Comparison of ENCODE assay signal across 17 cellular contexts in genomic region chr6:52403086-52403485, GRCh38. TPM values are rescaled to one million over a fixed set of nuclear protein-coding genes. Genes with fewer than 3 reads are reported as not detected.
DNase-seq lines count a peak whose midpoint lies in the region; ATAC-seq, FAIRE-seq and TF ChIP-seq lines count a peak whose summit lies in the region.
"Had no signal": no experiment of that assay in that cellular context is flagged by ENCODE, and none has a peak within 500 bp of the region (broad histone marks: within the 10 kb centered on the region; RNA-seq: fewer than 3 reads in every experiment).

No MANE protein-coding gene starts in this region.

- no peak for TF ChIP-seq CTCF in HepG2 (CRISPR knock-in tag; IDR thresholded peaks at IDR 0.05)
- no peak for TF ChIP-seq CTCF in right lobe of liver (IDR thresholded peaks at IDR 0.05)
- TF ChIP-seq CTCF in brain (conservative IDR thresholded peaks at IDR 0.05), result no peak

- DNase-seq in HepG2 (ENCODE audit: low spot score) (no peak), right lobe of liver (no peak), aorta (no peak), AG08396 (ENCODE audit: low spot score) (no peak), RPMI8226 (no peak)
- DNase-seq in naive thymus-derived CD8-positive, alpha-beta T cell, result no peak
- DNase-seq: Karpas-422, NCI-H1092, NCI-H1417 treated with DMSO at 0.1 percent for 48 hours, NCI-H510A treated with DMSO at 0.1 percent for 48 hours, SJCRH30 had no signal

- CTCF ChIA-PET in HepG2 (lab: Yijun Ruan, JAX; ENCODE audit: low intra/inter-chr PET ratio, low total read pairs), result no interaction called here

- H3K27me3 ChIP-seq in HepG2 (ENCODE audit: control insufficient read depth in 1 of 2, insufficient read depth in 2 of 2, low read length in 2 of 2), result no peaks in the 10 kb centered on the region
- H3K27me3 ChIP-seq in right lobe of liver, result no peaks in the 10 kb centered on the region
- H3K27me3 ChIP-seq in aorta (ENCODE audit: control insufficient read depth in 1 of 2, insufficient read depth in 2 of 2, low read length in 1 of 2), result no peaks in the 10 kb centered on the region
- H3K27me3 ChIP-seq: Peyer's patch, SJCRH30 had no signal

- no TSS peak for BruUV-seq in HepG2 (replicated peaks; lab: Mats Ljungman, UMichigan)

- TF ChIP-seq POLR2A in HepG2 (IDR thresholded peaks at IDR 0.05; ENCODE audit: insufficient read depth in 1 of 2, low read depth in 2 of 2, low read length in 2 of 2) (no peak), right lobe of liver (IDR thresholded peaks at IDR 0.05) (no peak)

- no peak overlapping the region for H2AFZ ChIP-seq in HepG2 (ENCODE audit: low read length)

- H3K4me1 Mint-ChIP-seq in brain, result peaks cover 13% of the 10 kb centered on the region
- peaks cover 38 to 73% (median 52%) of the 10 kb centered on the region in 4 donors for H3K4me1 Mint-ChIP-seq in naive thymus-derived CD8-positive, alpha-beta T cell

- H3K36me3 Mint-ChIP-seq in brain, result peaks cover 22% of the 10 kb centered on the region
- H3K36me3 Mint-ChIP-seq in naive thymus-derived CD8-positive, alpha-beta T cell, result peaks cover 10 to 34% (median 19%) of the 10 kb centered on the region in 3 donors

- FAIRE-seq in HepG2 (lab: Jason Lieb, UNC), result no peak
- FAIRE-seq: A549, GM18507, H54 had no signal

- no peaks in the 10 kb centered on the region for H3K9me3 Mint-ChIP-seq in brain
- H3K9me3 Mint-ChIP-seq in naive thymus-derived CD8-positive, alpha-beta T cell, result no peaks in the 10 kb centered on the region

- H3K4me1 ChIP-seq in HepG2 (ENCODE audit: insufficient read depth, low read length), result peaks cover 41% of the 10 kb centered on the region
- no peaks in the 10 kb centered on the region for H3K4me1 ChIP-seq in right lobe of liver
- H3K4me1 ChIP-seq in aorta (ENCODE audit: control insufficient read depth in 1 of 2, insufficient read depth in 2 of 2, low read length in 2 of 2), result no peaks in the 10 kb centered on the region
- H3K4me1 ChIP-seq: A549, SJCRH30 had no signal

- TF ChIP-seq EP300 in HepG2 (IDR thresholded peaks at IDR 0.05; ENCODE audit: low read depth in 2 of 2, low read length in 2 of 2) (no peak), HepG2 (CRISPR knock-in tag; IDR thresholded peaks at IDR 0.05; ENCODE audit: borderline replicate concordance) (no peak)

- TF ChIP-seq RAD21 in HepG2 (CRISPR knock-in tag; IDR thresholded peaks at IDR 0.05), result no peak

- peaks cover 8% of the 10 kb centered on the region for H3K79me2 ChIP-seq in HepG2 (ENCODE audit: insufficient read depth, low read length)

- POLR2A ChIA-PET in HepG2 (lab: Yijun Ruan, JAX), result no interaction called here
- POLR2A ChIA-PET in naive thymus-derived CD8-positive, alpha-beta T cell (lab: Charles Lee), result interaction anchor here (0.7 to 8.4 kb wide), 6 partner anchors 13 to 117 kb away, joined by 3 to 108 read pairs (median 4); partner anchors contain the start of genes MCM3 and PAQR8

- no peak overlapping the region for H3K4me3 Mint-ChIP-seq in brain
- no peak overlapping the region for H3K4me3 Mint-ChIP-seq in naive thymus-derived CD8-positive, alpha-beta T cell

- no peaks in the 10 kb centered on the region; the same call in none of the 2 replicates for H4K20me1 ChIP-seq in HepG2 (ENCODE audit: insufficient read depth, low read length)

- no peak overlapping the region for H3K4me2 ChIP-seq in HepG2 (ENCODE audit: low read depth, low read length)
- H3K4me2 ChIP-seq: A549 had no signal

- no peaks in the 10 kb centered on the region for H3K27me3 Mint-ChIP-seq in brain
- no peaks in the 10 kb centered on the region for H3K27me3 Mint-ChIP-seq in naive thymus-derived CD8-positive, alpha-beta T cell

- no peaks in the 10 kb centered on the region for H3K9me3 ChIP-seq in HepG2 (ENCODE audit: low read length)
- no peaks in the 10 kb centered on the region for H3K9me3 ChIP-seq in right lobe of liver
- no peaks in the 10 kb centered on the region for H3K9me3 ChIP-seq in aorta (ENCODE audit: control insufficient read depth, low read length)
- H3K9me3 ChIP-seq: A549, Peyer's patch, SJCRH30 had no signal

- no peak overlapping the region for H3K4me3 ChIP-seq in HepG2 (replicated peaks in 1 of 3; ENCODE audit: insufficient read depth in 1 of 3, low read depth in 2 of 3, low read length in 3 of 3)
- no peak overlapping the region for H3K4me3 ChIP-seq in right lobe of liver
- no peak overlapping the region for H3K4me3 ChIP-seq in aorta (ENCODE audit: low read length in 2 of 2)
- H3K4me3 ChIP-seq: A549, Peyer's patch, SJCRH30 had no signal

- in situ Hi-C loops in HepG2 (cut with HindIII; ENCODE audit: extremely low pct_ligation_motif_present, low pct_unique_long_range_greater_than_20kb), result no loop called here

- H3K27ac Mint-ChIP-seq in brain, result peak overlapping the region in 3 of 5 experiments; percentile 14 to 83 (median 65)
- H3K27ac Mint-ChIP-seq in naive thymus-derived CD8-positive, alpha-beta T cell, result peak overlapping the region; percentile 62 to 93 (median 82)

- WGBS in HepG2 (ENCODE audit: low lambda C conversion rate), result 97% methylated on average over 26 of the region's 26 CpGs
- WGBS in right lobe of liver (ENCODE audit: insufficient coverage, low coverage, low lambda C conversion rate, missing lambda C conversion rate), result 94% methylated on average over 3 of the region's 26 CpGs
- WGBS in aorta, 2 donors, result 97 to 98% methylated on average over 26 of the region's 26 CpGs

- intact Hi-C loops in HepG2 (cut with micrococcal nuclease; ENCODE audit: unreplicated experiment), result no loop called here
- intact Hi-C loops in right lobe of liver (cut with DNase I), result loop anchor here in 1 of 2 donors (10.0 kb wide), 1 partner anchor 118 kb away; the partner anchor contains the start of gene MCM3
- intact Hi-C loops in aorta (cut with DNase I), result no loop called here

- peaks cover 13 to 31% of the 10 kb centered on the region in 2 experiments for H3K36me3 ChIP-seq in HepG2 (replicated peaks in 1 of 2; ENCODE audit: control insufficient read depth in 1 of 2, insufficient read depth in 2 of 2, low read length in 2 of 2)
- H3K36me3 ChIP-seq in right lobe of liver, result no peaks in the 10 kb centered on the region
- H3K36me3 ChIP-seq in aorta (ENCODE audit: control insufficient read depth in 1 of 2, insufficient read depth in 2 of 2, low read length in 1 of 2), result no peaks in the 10 kb centered on the region
- H3K36me3 ChIP-seq: SJCRH30 had no signal

- ATAC-seq in HepG2, result no peak
- no peak for ATAC-seq in right lobe of liver
- no peak for ATAC-seq in naive thymus-derived CD8-positive, alpha-beta T cell
- ATAC-seq in aorta (ENCODE audit: low FRiP score), result peak; percentile 52
- ATAC-seq in HG03378 (IDR thresholded peaks at IDR 0.05; ENCODE audit: unreplicated experiment), result no peak
- ATAC-seq: A549 had no signal

- H3K9ac ChIP-seq in HepG2 (ENCODE audit: insufficient read depth, low read depth, low read length), result no peak overlapping the region

- no peak overlapping the region for H3K27ac ChIP-seq in HepG2 (ENCODE audit: extremely low read length, insufficient read depth, low read length)
- no peak overlapping the region for H3K27ac ChIP-seq in right lobe of liver
- no peak overlapping the region for H3K27ac ChIP-seq in aorta (ENCODE audit: low read depth in 1 of 2, low read length in 2 of 2)
- H3K27ac ChIP-seq: A549, SJCRH30 had no signal

RNA-seq across cellular contexts. Expression of gene EFHC1, which starts 17.1 kb away (rescaled TPM):
- 18.6 and 23.4 TPM in 2 replicates for total RNA-seq in HepG2 (2016; rRNA removed; fragmentation: Illumina TruSeq; extraction: Trizol)
- 6.3 TPM in 2 replicates for total RNA-seq in HepG2 (2016; cell fraction: cytosol; rRNA removed; fragmentation: Illumina TruSeq; extraction: Trizol; ENCODE audit: low read depth)
- total RNA-seq in HepG2 (2016; cell fraction: insoluble cytoplasmic fraction; rRNA removed; fragmentation: Illumina TruSeq; extraction: Trizol), result 20.7 and 23.3 TPM in 2 replicates
- 5.0 and 8.2 TPM in 2 replicates for total RNA-seq in HepG2 (2016; cell fraction: membrane; rRNA removed; fragmentation: Illumina TruSeq; extraction: Trizol)
- 39.5 and 46.3 TPM in 2 replicates for total RNA-seq in HepG2 (2016; cell fraction: nucleus; rRNA removed; fragmentation: Illumina TruSeq; extraction: Trizol)
- polyA plus RNA-seq in HepG2 (2011; rRNA removed), result 23.5 and 29.5 TPM in 2 replicates
- polyA plus RNA-seq in HepG2 (2011; cell fraction: cytosol; rRNA removed), result 5.5 and 9.2 TPM in 2 replicates
- 92.9 and 127 TPM in 2 replicates for polyA plus RNA-seq in HepG2 (2011; cell fraction: nucleus; rRNA removed)
- 10.2 and 15.7 TPM in 2 replicates for polyA plus RNA-seq in HepG2 (2012)
- 2.4 and 2.8 TPM in 2 replicates for polyA plus RNA-seq in HepG2 (2016; cell fraction: cytosol; fragmentation: Illumina TruSeq; extraction: Trizol; ENCODE audit: low read depth)
- 17.1 and 17.6 TPM in 2 replicates for polyA plus RNA-seq in HepG2 (2016; cell fraction: insoluble cytoplasmic fraction; fragmentation: Illumina TruSeq; extraction: Trizol; ENCODE audit: low read depth)
- polyA plus RNA-seq in HepG2 (2016; cell fraction: membrane; fragmentation: Illumina TruSeq; extraction: Trizol; ENCODE audit: low read depth), result 4.6 and 4.7 TPM in 2 replicates
- 53.0 and 69.1 TPM in 2 replicates for polyA plus RNA-seq in HepG2 (2016; cell fraction: nucleus; fragmentation: Illumina TruSeq; extraction: Trizol; ENCODE audit: insufficient read depth, low read depth)
- polyA minus RNA-seq in HepG2 (2011; rRNA and poly(A)+ RNA removed; ENCODE audit: low replicate concordance), result 14.9 and 26.4 TPM in 2 replicates
- polyA minus RNA-seq in HepG2 (2011; cell fraction: cytosol; rRNA and poly(A)+ RNA removed), result 3.9 and 7.9 TPM in 2 replicates
- polyA minus RNA-seq in HepG2 (2011; cell fraction: nucleus; rRNA and poly(A)+ RNA removed), result 42.3 and 42.6 TPM in 2 replicates
- total RNA-seq in right lobe of liver, result 10 to 100 TPM in 1 of 6 experiments, 1 to 10 TPM in 5; 3.6 to 10.4 (median 6.0) TPM
- polyA plus RNA-seq in brain (ENCODE audit: insufficient read depth, low read depth, low replicate concordance), result 36.0 TPM
- 10 to 100 TPM; 13.0 to 15.5 TPM for total RNA-seq in naive thymus-derived CD8-positive, alpha-beta T cell
- 1 to 10 TPM; 2.5 to 5.1 (median 2.9) TPM for polyA plus RNA-seq in naive thymus-derived CD8-positive, alpha-beta T cell
- total RNA-seq in aorta, result 10 to 100 TPM; 13.2 to 29.0 TPM
- 10 to 100 TPM in 1 of 2 donors, 1 to 10 TPM in 1; 3.0 to 51.5 TPM for polyA plus RNA-seq in aorta

RNA-seq across cellular contexts. Expression of gene PAQR8, which starts 41.1 kb away (rescaled TPM):
- total RNA-seq in HepG2 (2016; rRNA removed; fragmentation: Illumina TruSeq; extraction: Trizol) (26.2 and 37.7 TPM in 2 replicates), right lobe of liver (1 to 10 TPM in 3 of 6 experiments, under 1 TPM in 3; 0.29 to 1.5 (median 0.77) TPM), aorta (1 to 10 TPM; 2.5 to 6.5 TPM)
- total RNA-seq in HepG2 (2016; cell fraction: cytosol; rRNA removed; fragmentation: Illumina TruSeq; extraction: Trizol; ENCODE audit: low read depth), result 3.1 and 3.4 TPM in 2 replicates
- total RNA-seq in HepG2 (2016; cell fraction: insoluble cytoplasmic fraction; rRNA removed; fragmentation: Illumina TruSeq; extraction: Trizol), result 25.3 and 36.5 TPM in 2 replicates
- 16.5 TPM in 2 replicates for total RNA-seq in HepG2 (2016; cell fraction: membrane; rRNA removed; fragmentation: Illumina TruSeq; extraction: Trizol)
- total RNA-seq in HepG2 (2016; cell fraction: nucleus; rRNA removed; fragmentation: Illumina TruSeq; extraction: Trizol), result 36.5 and 38.6 TPM in 2 replicates
- polyA plus RNA-seq in HepG2 (2011; rRNA removed) (36.5 and 50.7 TPM in 2 replicates), brain (ENCODE audit: insufficient read depth, low read depth, low replicate concordance) (63.5 TPM), aorta (1 to 10 TPM; 1.7 to 4.8 TPM)
- polyA plus RNA-seq in HepG2 (2011; cell fraction: cytosol; rRNA removed), result 33.7 and 46.9 TPM in 2 replicates
- polyA plus RNA-seq in HepG2 (2011; cell fraction: nucleus; rRNA removed), result 17.0 and 22.0 TPM in 2 replicates
- 18.9 and 24.9 TPM in 2 replicates for polyA plus RNA-seq in HepG2 (2012)
- 2.3 and 2.8 TPM in 2 replicates for polyA plus RNA-seq in HepG2 (2016; cell fraction: cytosol; fragmentation: Illumina TruSeq; extraction: Trizol; ENCODE audit: low read depth)
- 23.7 TPM in 2 replicates for polyA plus RNA-seq in HepG2 (2016; cell fraction: insoluble cytoplasmic fraction; fragmentation: Illumina TruSeq; extraction: Trizol; ENCODE audit: low read depth)
- polyA plus RNA-seq in HepG2 (2016; cell fraction: membrane; fragmentation: Illumina TruSeq; extraction: Trizol; ENCODE audit: low read depth), result 8.0 and 8.6 TPM in 2 replicates
- polyA plus RNA-seq in HepG2 (2016; cell fraction: nucleus; fragmentation: Illumina TruSeq; extraction: Trizol; ENCODE audit: insufficient read depth, low read depth), result 41.8 and 43.1 TPM in 2 replicates
- 0.87 and 184 TPM in 2 replicates for polyA minus RNA-seq in HepG2 (2011; rRNA and poly(A)+ RNA removed; ENCODE audit: low replicate concordance)
- polyA minus RNA-seq in HepG2 (2011; cell fraction: cytosol; rRNA and poly(A)+ RNA removed), result 34.4 and 49.4 TPM in 2 replicates
- 30.6 and 38.9 TPM in 2 replicates for polyA minus RNA-seq in HepG2 (2011; cell fraction: nucleus; rRNA and poly(A)+ RNA removed)
- 10 to 100 TPM; 28.9 to 31.7 TPM for total RNA-seq in naive thymus-derived CD8-positive, alpha-beta T cell
- 10 to 100 TPM; 14.3 to 35.0 (median 30.6) TPM for polyA plus RNA-seq in naive thymus-derived CD8-positive, alpha-beta T cell
